ENCODE assay signal across 1 cellular context in the genomic region with DNA sequence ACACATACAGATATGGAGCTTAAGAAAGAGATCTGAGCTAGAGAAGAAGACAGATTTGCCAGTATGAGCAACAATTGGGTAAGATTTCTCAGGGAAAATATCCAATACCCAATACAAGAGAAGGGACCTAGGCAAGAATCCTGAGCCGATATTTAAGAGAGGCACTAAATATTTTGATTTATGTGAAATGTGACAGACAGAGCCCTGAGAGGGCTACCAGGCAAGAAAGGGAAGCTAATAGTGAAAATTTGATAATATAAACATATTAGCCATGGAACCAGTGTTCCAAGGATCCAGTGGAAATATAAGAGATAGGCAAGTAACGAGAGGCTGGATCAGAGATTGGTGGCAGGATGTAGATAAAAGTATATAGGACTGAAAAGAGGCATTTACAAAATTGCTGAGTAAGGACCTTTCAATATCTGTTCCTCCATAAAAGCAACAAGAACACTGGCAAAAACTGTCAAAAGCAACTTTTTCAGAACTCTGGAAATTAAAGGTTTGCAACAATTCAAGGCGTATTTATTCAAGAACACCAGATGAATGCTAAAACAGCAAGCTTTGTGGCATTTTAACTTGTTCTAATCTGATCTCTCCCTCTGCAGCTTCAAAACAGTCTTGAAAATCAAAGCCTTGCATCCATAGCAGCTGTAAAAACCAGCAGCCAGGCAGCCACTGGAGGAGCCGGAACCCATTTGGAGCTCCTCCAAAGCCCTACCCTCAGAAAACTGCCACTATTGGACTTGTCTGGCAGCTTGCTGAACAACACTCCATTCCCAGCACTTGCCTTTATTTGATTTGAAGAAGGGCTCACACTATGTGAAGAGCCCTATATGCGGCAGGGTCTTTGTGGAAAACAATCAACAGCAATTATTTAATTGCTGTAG.
TF ChIP-seq lines count a peak whose summit lies in the region.

No MANE protein-coding gene starts in this region.

TF ChIP-seq in HepG2, 621 proteins besides CTCF, POLR2A, EP300 and RAD21 (continued from another document):
- no peak for TF ChIP-seq SIN3B (IDR thresholded peaks at IDR 0.05; ENCODE audit: low read length)
- TF ChIP-seq REL (CRISPR knock-in tag; conservative IDR thresholded peaks at IDR 0.05): no peak
- TF ChIP-seq MAFK (conservative IDR thresholded peaks at IDR 0.05 in 1 of 2, IDR thresholded peaks at IDR 0.05 in 1 of 2; ENCODE audit: low read length in 2 of 2): peak; percentile 97 to 99
- TF ChIP-seq MAFF (IDR thresholded peaks at IDR 0.05; ENCODE audit: low read depth, low read length): peak; percentile 98
- TF ChIP-seq, protein P1, sequence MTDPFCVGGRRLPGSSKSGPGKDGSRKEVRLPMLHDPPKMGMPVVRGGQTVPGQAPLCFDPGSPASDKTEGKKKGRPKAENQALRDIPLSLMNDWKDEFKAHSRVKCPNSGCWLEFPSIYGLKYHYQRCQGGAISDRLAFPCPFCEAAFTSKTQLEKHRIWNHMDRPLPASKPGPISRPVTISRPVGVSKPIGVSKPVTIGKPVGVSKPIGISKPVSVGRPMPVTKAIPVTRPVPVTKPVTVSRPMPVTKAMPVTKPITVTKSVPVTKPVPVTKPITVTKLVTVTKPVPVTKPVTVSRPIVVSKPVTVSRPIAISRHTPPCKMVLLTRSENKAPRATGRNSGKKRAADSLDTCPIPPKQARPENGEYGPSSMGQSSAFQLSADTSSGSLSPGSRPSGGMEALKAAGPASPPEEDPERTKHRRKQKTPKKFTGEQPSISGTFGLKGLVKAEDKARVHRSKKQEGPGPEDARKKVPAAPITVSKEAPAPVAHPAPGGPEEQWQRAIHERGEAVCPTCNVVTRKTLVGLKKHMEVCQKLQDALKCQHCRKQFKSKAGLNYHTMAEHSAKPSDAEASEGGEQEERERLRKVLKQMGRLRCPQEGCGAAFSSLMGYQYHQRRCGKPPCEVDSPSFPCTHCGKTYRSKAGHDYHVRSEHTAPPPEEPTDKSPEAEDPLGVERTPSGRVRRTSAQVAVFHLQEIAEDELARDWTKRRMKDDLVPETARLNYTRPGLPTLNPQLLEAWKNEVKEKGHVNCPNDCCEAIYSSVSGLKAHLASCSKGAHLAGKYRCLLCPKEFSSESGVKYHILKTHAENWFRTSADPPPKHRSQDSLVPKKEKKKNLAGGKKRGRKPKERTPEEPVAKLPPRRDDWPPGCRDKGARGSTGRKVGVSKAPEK (CRISPR knock-in tag; IDR thresholded peaks at IDR 0.05; ENCODE audit: borderline replicate concordance): no peak
- TF ChIP-seq ZNF878 (CRISPR knock-in tag; IDR thresholded peaks at IDR 0.05): 0 out of 2 replicates have a peak, but pooled peaks have one; percentile 33
